In the genomic region with DNA sequence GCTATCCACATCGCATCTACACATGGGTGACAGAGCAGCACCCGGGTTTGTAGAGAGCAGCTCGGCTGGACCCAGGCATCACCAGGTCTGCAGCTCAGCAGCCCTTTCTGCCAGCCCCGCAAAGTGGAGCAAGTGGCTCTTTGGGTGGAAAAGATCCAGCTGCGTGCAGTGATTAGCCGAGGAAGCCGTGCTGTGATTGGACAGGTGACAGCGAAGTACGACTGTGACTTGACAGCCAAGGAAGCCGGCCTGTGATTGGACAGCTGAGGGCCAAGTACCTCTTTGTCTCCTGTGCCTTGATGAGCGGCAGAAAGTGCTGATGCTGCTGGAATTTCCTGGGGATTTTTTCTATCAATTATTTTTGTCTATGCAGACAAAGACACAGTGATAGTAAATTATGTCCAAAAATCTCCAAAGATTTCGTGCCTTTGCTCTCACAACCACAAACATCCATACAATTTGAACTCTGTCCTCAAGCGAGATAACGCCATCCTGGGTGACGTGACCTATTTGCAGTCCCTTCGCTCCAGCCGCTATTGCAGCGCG, we compare ENCODE assay signal across 18 cellular contexts.
DNase-seq lines count a peak whose midpoint lies in the region; ATAC-seq, FAIRE-seq and TF ChIP-seq lines count a peak whose summit lies in the region.
"Had no signal": no experiment of that assay in that cellular context is flagged by ENCODE, and none has a peak within 500 bp of the region (broad histone marks: within the 10 kb centered on the region; RNA-seq: fewer than 3 reads in every experiment).

No MANE protein-coding gene starts in this region.

- H3K36me3 Mint-ChIP-seq in Calu3 (ENCODE audit: insufficient read depth, unreplicated experiment), result peaks cover 6% of the 10 kb centered on the region
- H3K36me3 Mint-ChIP-seq in endodermal cell (ENCODE audit: low read depth), result no peaks in the 10 kb centered on the region

- no peak overlapping the region for H2BK15ac ChIP-seq in neuronal stem cell (ENCODE audit: low read length)

- no peaks in the 10 kb centered on the region for H3K79me1 ChIP-seq in neuronal stem cell (ENCODE audit: low read depth, low read length)

- H3K9me3 ChIP-seq in K562 (replicated peaks; ENCODE audit: control insufficient read depth, insufficient read depth, low read depth, low read length) (no peaks in the 10 kb centered on the region), endodermal cell (ENCODE audit: control insufficient read depth, low read length) (no peaks in the 10 kb centered on the region), neuronal stem cell (replicated peaks in 1 of 2; ENCODE audit: control insufficient read depth in 2 of 2, insufficient read depth in 1 of 2, low read depth in 1 of 2, low read length in 2 of 2) (no peaks in the 10 kb centered on the region)

- H3K14ac ChIP-seq in neuronal stem cell (ENCODE audit: low read length), result no peak overlapping the region

- H3K9me1 ChIP-seq in K562 (ENCODE audit: control insufficient read depth, insufficient read depth, low read length), result no peaks in the 10 kb centered on the region

- H3K27me3 Mint-ChIP-seq in Calu3 (ENCODE audit: unreplicated experiment) (no peaks in the 10 kb centered on the region), endodermal cell (ENCODE audit: insufficient read depth) (no peaks in the 10 kb centered on the region)

- H3K4me1 Mint-ChIP-seq in Calu3 (ENCODE audit: low read depth, unreplicated experiment) (peaks cover 18% of the 10 kb centered on the region), endodermal cell (peaks cover 26% of the 10 kb centered on the region)

- CTCF ChIA-PET in Calu3 (lab: Charles Lee) (no interaction called here), K562 (lab: Yijun Ruan, JAX; ENCODE audit: low intra/inter-chr PET ratio) (no interaction called here)

- TF ChIP-seq EP300 in K562 (IDR thresholded peaks at IDR 0.05; ENCODE audit: low read length), result no peak

- no peak for TF ChIP-seq RAD21 in K562 (CRISPR knock-in tag; conservative IDR thresholded peaks at IDR 0.05 in 1 of 2, IDR thresholded peaks at IDR 0.05 in 1 of 2)

- ATAC-seq in K562 (no peak), HG03175 (IDR thresholded peaks at IDR 0.05; ENCODE audit: unreplicated experiment) (no peak), GM21515 (IDR thresholded peaks at IDR 0.05; ENCODE audit: unreplicated experiment) (no peak), HG03457 (IDR thresholded peaks at IDR 0.05; ENCODE audit: unreplicated experiment) (no peak)
- ATAC-seq: GM23338, HCT116 had no signal

- H3K27ac Mint-ChIP-seq in Calu3 (ENCODE audit: unreplicated experiment), result peak overlapping the region; percentile 52
- no peak overlapping the region for H3K27ac Mint-ChIP-seq in endodermal cell
- H3K27ac Mint-ChIP-seq: GM23338 had no signal

- H2AFZ ChIP-seq in K562 (ENCODE audit: low read depth, low read length), result no peak overlapping the region
- H2AFZ ChIP-seq in neuronal stem cell (ENCODE audit: low read length), result no peak overlapping the region
- H2AFZ ChIP-seq: GM23338, PC-9 had no signal

- H3K4me2 ChIP-seq in K562 (ENCODE audit: insufficient read depth, low read length), result no peak overlapping the region
- no peak overlapping the region for H3K4me2 ChIP-seq in neuronal stem cell (ENCODE audit: insufficient read depth, low read length, poor library complexity, severe bottlenecking)
- H3K4me2 ChIP-seq: GM23338, PC-9 had no signal

- peak; percentile 6 for FAIRE-seq in K562 (lab: Jason Lieb, UNC)

- POLR2A ChIA-PET in K562 (lab: Yijun Ruan, JAX), result no interaction called here

- in situ Hi-C loops in K562 (cut with MboI), result loop anchor here (5.0 kb wide), 1 partner anchor 62 kb away; no protein-coding TSS in a partner anchor

- no peak for TF ChIP-seq CTCF in Calu3 (IDR thresholded peaks at IDR 0.05; ENCODE audit: unreplicated experiment)
- TF ChIP-seq CTCF in K562 (IDR thresholded peaks at IDR 0.05 in 2 of 3, conservative IDR thresholded peaks at IDR 0.05 in 1 of 3; ENCODE audit: insufficient read depth in 2 of 3, low read depth in 1 of 3, low read length in 3 of 3), result no peak
- no peak for TF ChIP-seq CTCF in endodermal cell (conservative IDR thresholded peaks at IDR 0.05)

- peaks cover 14 to 20% of the 10 kb centered on the region in 2 experiments; a peak in 3 of 5 replicates for H3K27me3 ChIP-seq in K562 (ENCODE audit: control insufficient read depth in 2 of 2, insufficient read depth in 2 of 2, low read length in 2 of 2)
- no peaks in the 10 kb centered on the region for H3K27me3 ChIP-seq in endodermal cell (ENCODE audit: control insufficient read depth, insufficient read depth, low read length, poor library complexity, severe bottlenecking)
- H3K27me3 ChIP-seq in neuronal stem cell (ENCODE audit: control insufficient read depth in 3 of 3, insufficient read depth in 3 of 3, low read depth in 1 of 3, low read length in 3 of 3), result no peaks in the 10 kb centered on the region

- no peak overlapping the region for H4K91ac ChIP-seq in neuronal stem cell (ENCODE audit: low read depth, low read length, poor library complexity)

- H2BK12ac ChIP-seq in neuronal stem cell (ENCODE audit: low read length), result no peak overlapping the region

- H3K23ac ChIP-seq in neuronal stem cell (ENCODE audit: low read depth, low read length, poor library complexity), result no peak overlapping the region

- no peaks in the 10 kb centered on the region for H3K79me2 ChIP-seq in K562 (ENCODE audit: control insufficient read depth, insufficient read depth, low read length)

- no peak overlapping the region for H4K8ac ChIP-seq in neuronal stem cell (ENCODE audit: low read depth, low read length)

- no peaks in the 10 kb centered on the region for H4K20me1 ChIP-seq in K562 (replicated peaks; ENCODE audit: control insufficient read depth, insufficient read depth, low read length)

- H2AK5ac ChIP-seq in neuronal stem cell (ENCODE audit: low read depth, low read length), result no peak overlapping the region

- no peak for TF ChIP-seq POLR2A in K562 (conservative IDR thresholded peaks at IDR 0.05)

- H2BK120ac ChIP-seq in neuronal stem cell (ENCODE audit: low read depth, low read length), result no peak overlapping the region

- H3K27ac ChIP-seq in K562 (ENCODE audit: extremely low read depth, low read depth, low read length) (no peak overlapping the region), endodermal cell (ENCODE audit: low read depth, low read length) (no peak overlapping the region), neuronal stem cell (replicated peaks; ENCODE audit: low read length) (no peak overlapping the region)
- H3K27ac ChIP-seq: PC-9, RWPE1 had no signal

- no peak overlapping the region for H3K4me3 Mint-ChIP-seq in Calu3 (ENCODE audit: low read depth, unreplicated experiment)
- no peak overlapping the region for H3K4me3 Mint-ChIP-seq in endodermal cell
- H3K4me3 Mint-ChIP-seq: GM23338 had no signal

- H3K4me1 ChIP-seq in K562 (replicated peaks in 1 of 2; ENCODE audit: control insufficient read depth in 2 of 2, insufficient read depth in 2 of 2, low read length in 2 of 2), result no peaks in the 10 kb centered on the region
- H3K4me1 ChIP-seq in endodermal cell (ENCODE audit: control insufficient read depth, insufficient read depth, low read length), result peaks cover 9% of the 10 kb centered on the region
- H3K4me1 ChIP-seq in neuronal stem cell (ENCODE audit: control insufficient read depth in 2 of 2, insufficient read depth in 1 of 2, low read depth in 1 of 2, low read length in 2 of 2), result peaks cover 5 to 7% of the 10 kb centered on the region in 2 donors

- H3K9ac ChIP-seq in K562 (ENCODE audit: insufficient read depth in 1 of 2, low read depth in 2 of 2, low read length in 2 of 2), result no peak overlapping the region
- no peak overlapping the region for H3K9ac ChIP-seq in endodermal cell (ENCODE audit: extremely low read depth, low read length, poor library complexity, severe bottlenecking)
- H3K9ac ChIP-seq in neuronal stem cell (ENCODE audit: low read depth, low read length, poor library complexity), result no peak overlapping the region

- DNase-seq in Calu3 (no peak), K562 (ENCODE audit: extremely low read depth in 1 of 4, low spot score in 3 of 4) (no peak), endodermal cell (peak; percentile 40), neuronal stem cell (ENCODE audit: low spot score) (no peak), NCI-H226 (no peak)
- DNase-seq: DMS79 treated with DMSO at 0.1 percent for 48 hours, NCI-H1417 treated with DMSO at 0.1 percent for 48 hours, NCI-H187 treated with DMSO at 0.1 percent for 48 hours, NCI-H345, NCI-H524 treated with DMSO at 0.1 percent for 48 hours, PC-9, SIG-M5 had no signal

- peak overlapping the region; percentile 50 for H3K18ac ChIP-seq in neuronal stem cell (ENCODE audit: low read length)

- WGBS in K562 (ENCODE audit: insufficient coverage, low coverage, missing lambda C conversion rate), result 3% methylated on average over 15 of the region's 19 CpGs
- WGBS in endodermal cell (ENCODE audit: insufficient coverage in 1 of 2, insufficient read length in 1 of 2), 2 experiments, result 75 to 83% methylated on average over 7 to 16 of the region's 19 CpGs
- no CpG with 5 or more reads among the region's 19 CpGs for WGBS in neuronal stem cell (ENCODE audit: extremely low coverage in 2 of 2, insufficient read length in 2 of 2, insufficient replicate concordance in 1 of 2), 2 donors

- intact Hi-C loops in Calu3 (cut with micrococcal nuclease; ENCODE audit: unreplicated experiment) (loop anchor here (5.0 kb wide), 1 partner anchor 132 kb away; no protein-coding TSS in a partner anchor), K562 (cut with micrococcal nuclease) (no loop called here)

- no peak overlapping the region for H3K4me3 ChIP-seq in K562
- no peak overlapping the region for H3K4me3 ChIP-seq in endodermal cell (ENCODE audit: low read length)
- no peak overlapping the region for H3K4me3 ChIP-seq in neuronal stem cell (ENCODE audit: low read length in 2 of 2)
- H3K4me3 ChIP-seq: GM23338, PC-9 had no signal

- no peaks in the 10 kb centered on the region for H3K36me3 ChIP-seq in K562 (ENCODE audit: control insufficient read depth, insufficient read depth, low read length)
- no peaks in the 10 kb centered on the region for H3K36me3 ChIP-seq in endodermal cell (ENCODE audit: control insufficient read depth, insufficient read depth, low read length)
- no peaks in the 10 kb centered on the region for H3K36me3 ChIP-seq in neuronal stem cell (replicated peaks in 1 of 2; ENCODE audit: control insufficient read depth in 2 of 2, insufficient read depth in 2 of 2, low read length in 2 of 2)

- H3K9me3 Mint-ChIP-seq in Calu3 (ENCODE audit: low read depth, unreplicated experiment) (no peaks in the 10 kb centered on the region), endodermal cell (no peaks in the 10 kb centered on the region)
- H3K9me3 Mint-ChIP-seq: GM23338 had no signal

- no peak overlapping the region for H3K4ac ChIP-seq in neuronal stem cell (ENCODE audit: low read length)

- H2BK5ac ChIP-seq in neuronal stem cell (ENCODE audit: low read length), result no peak overlapping the region

- no TSS peak for BruUV-seq in Calu3 (replicated peaks; lab: Mats Ljungman, UMichigan)
- BruUV-seq in K562 (replicated peaks; lab: Mats Ljungman, UMichigan), result no TSS peak

TF ChIP-seq in K562, 482 proteins besides CTCF, POLR2A, EP300 and RAD21 (continues in another document):
- TF ChIP-seq MAFG (tag; conservative IDR thresholded peaks at IDR 0.05), result peak; percentile 59; the same call in 1 of the 2 replicates
- 0 out of 2 replicates have a peak, but pooled peaks have one; percentile 21 for TF ChIP-seq MAFF (IDR thresholded peaks at IDR 0.05; ENCODE audit: low read length)
